24 cellular contexts compared by ENCODE assay signal in the genomic region with DNA sequence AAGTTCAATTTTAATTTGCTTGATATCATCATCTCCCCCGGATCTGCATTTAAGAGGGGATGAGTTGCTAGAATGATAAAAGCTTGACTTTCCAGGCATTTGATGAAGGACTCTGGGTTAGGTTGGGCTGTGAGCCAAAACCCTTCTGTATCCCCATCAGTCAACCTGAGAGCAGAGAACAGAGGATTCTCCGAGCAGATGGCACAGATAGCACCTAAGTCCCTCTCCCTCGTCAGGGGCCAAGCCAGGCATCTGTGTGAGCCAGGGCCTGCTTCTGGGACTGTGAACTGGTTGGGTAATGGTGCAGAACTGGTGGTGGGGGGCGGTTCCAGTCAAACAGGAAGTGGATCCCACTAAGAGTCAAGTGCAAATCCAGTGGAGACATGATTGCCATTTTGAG.
"Had no signal": no experiment of that assay in that cellular context is flagged by ENCODE, and none has a peak within 500 bp of the region (broad histone marks: within the 10 kb centered on the region; RNA-seq: fewer than 3 reads in every experiment).

No MANE protein-coding gene starts in this region.

- H3K9me3 ChIP-seq: ascending aorta, gastroesophageal sphincter, left ventricle myocardium inferior, mucosa of descending colon, suprapubic skin, tibial artery had no signal

- H3K4me2 ChIP-seq: hepatocyte had no signal

- H3K27me3 ChIP-seq: ascending aorta, cardiac muscle cell, hepatocyte, suprapubic skin, tibial artery had no signal

- H3K4me1 ChIP-seq: gastroesophageal sphincter, left ventricle myocardium inferior, suprapubic skin, tibial artery had no signal

- H3K79me2 ChIP-seq: hepatocyte had no signal

- H3K36me3 ChIP-seq: ascending aorta, cardiac muscle cell, gastroesophageal sphincter, left ventricle myocardium inferior, suprapubic skin, tibial artery had no signal

- H2AFZ ChIP-seq: hepatocyte had no signal

- H3K4me3 ChIP-seq: ascending aorta, cardiac muscle cell, gastroesophageal sphincter, hepatocyte, left ventricle myocardium inferior, lung, mucosa of descending colon, suprapubic skin, tibial artery had no signal

- DNase-seq: activated CD4-positive, alpha-beta memory T cell treated with anti-CD3 and anti-CD28 coated beads, Interleukin-2, amount 10 ng/mL, durations not matched to agents 7 days and 5 days; activated CD4-positive, alpha-beta T cell treated with anti-CD3 and anti-CD28 coated beads for 1 hour; activated CD4-positive, alpha-beta T cell treated with anti-CD3 and anti-CD28 coated beads, Interleukin-2, amount 10 ng/mL, durations not matched to agents 7 days and 5 days; activated CD8-positive, alpha-beta memory T cell treated with anti-CD3 and anti-CD28 coated beads, Interleukin-2, amount 50 U/mL, for 48 hours; activated gamma-delta T cell; activated naive CD4-positive, alpha-beta T cell treated with anti-CD3 and anti-CD28 coated beads, Interleukin-2, amount 10 ng/mL, durations not matched to agents 7 days and 5 days; activated naive CD8-positive, alpha-beta T cell treated with anti-CD3 and anti-CD28 coated beads, Interleukin-2, amount 10 ng/mL, durations not matched to agents 7 days and 5 days; activated T-cell treated with anti-CD3 and anti-CD28 coated beads, Interleukin-2, amount 50 U/mL, for 24 hours; cortex of kidney; effector memory CD8-positive, alpha-beta T cell; islet precursor cell; left ventricle myocardium inferior; mucosa of descending colon; posterior cingulate gyrus; stimulated activated CD4-positive, alpha-beta T cell treated with anti-CD3 and anti-CD28 coated beads, Interleukin-15, amount 100 ng/mL, for 24 hours; stimulated activated CD4-positive, alpha-beta T cell treated with anti-CD3 and anti-CD28 coated beads, Interleukin-2, amount 100 ng/mL, for 24 hours; stimulated activated naive CD4-positive, alpha-beta T cell; tibial artery had no signal

- H3K27ac ChIP-seq: ascending aorta, cardiac muscle cell, gastroesophageal sphincter, hepatocyte, left ventricle myocardium inferior, suprapubic skin, tibial artery had no signal
